ENCODE assay signal across 1 cellular context in genomic region chr7:100621554-100621953, GRCh38.
TF ChIP-seq lines count a peak whose summit lies in the region.

No MANE protein-coding gene starts in this region.

TF ChIP-seq in HepG2, 621 proteins besides CTCF, POLR2A, EP300 and RAD21 (continued from another document and continues in another):
- TF ChIP-seq UBTF (CRISPR knock-in tag; IDR thresholded peaks at IDR 0.05) (0 out of 2 replicates have a peak, but pooled peaks have one; percentile 30), MLX (CRISPR knock-in tag; IDR thresholded peaks at IDR 0.05) (no peak), ZNF710 (CRISPR knock-in tag; IDR thresholded peaks at IDR 0.05; ENCODE audit: borderline replicate concordance) (peak; percentile 23; the same call in 1 of the 2 replicates), HMGXB4 (CRISPR knock-in tag; IDR thresholded peaks at IDR 0.05; ENCODE audit: borderline replicate concordance in 1 of 2, low read depth in 1 of 2) (no peak), ZSCAN9 (CRISPR knock-in tag; IDR thresholded peaks at IDR 0.05; ENCODE audit: borderline replicate concordance) (no peak), BCL6 (CRISPR knock-in tag; IDR thresholded peaks at IDR 0.05) (no peak), MED8 (CRISPR knock-in tag; IDR thresholded peaks at IDR 0.05; ENCODE audit: insufficient replicate concordance) (no peak), ZNF512B (CRISPR knock-in tag; IDR thresholded peaks at IDR 0.05; ENCODE audit: borderline replicate concordance) (no peak), MED1 (CRISPR knock-in tag; IDR thresholded peaks at IDR 0.05) (no peak), SIX4 (CRISPR knock-in tag; IDR thresholded peaks at IDR 0.05) (no peak), DMTF1 (CRISPR knock-in tag; IDR thresholded peaks at IDR 0.05) (no peak), ZNF101 (CRISPR knock-in tag; IDR thresholded peaks at IDR 0.05; ENCODE audit: borderline replicate concordance, low read depth) (no peak), MTF2 (CRISPR knock-in tag; IDR thresholded peaks at IDR 0.05; ENCODE audit: borderline replicate concordance) (no peak), NCOA5 (CRISPR knock-in tag; IDR thresholded peaks at IDR 0.05) (no peak), ESRRA (CRISPR knock-in tag; IDR thresholded peaks at IDR 0.05; ENCODE audit: low read depth) (peak; percentile 82; the same call in 1 of the 2 replicates), NR1H2 (CRISPR knock-in tag; IDR thresholded peaks at IDR 0.05; ENCODE audit: borderline replicate concordance, low read depth) (no peak), ZBTB44 (CRISPR knock-in tag; IDR thresholded peaks at IDR 0.05) (no peak), SP2 (CRISPR knock-in tag; IDR thresholded peaks at IDR 0.05) (no peak), ZNF607 (CRISPR knock-in tag; IDR thresholded peaks at IDR 0.05; ENCODE audit: borderline replicate concordance) (no peak), DPF2 (CRISPR knock-in tag; IDR thresholded peaks at IDR 0.05; ENCODE audit: borderline replicate concordance, low read depth) (no peak), ZNF33A (CRISPR knock-in tag; IDR thresholded peaks at IDR 0.05; ENCODE audit: borderline replicate concordance) (no peak), ZFP90 (CRISPR knock-in tag; IDR thresholded peaks at IDR 0.05; ENCODE audit: borderline replicate concordance) (no peak), ZNF276 (CRISPR knock-in tag; IDR thresholded peaks at IDR 0.05; ENCODE audit: low read depth) (no peak), NR2F6 (IDR thresholded peaks at IDR 0.05) (0 out of 2 replicates have a peak, but pooled peaks have one; percentile 7), NR2F6 (CRISPR knock-in tag; IDR thresholded peaks at IDR 0.05) (peak; percentile 74), ZNF556 (CRISPR knock-in tag; IDR thresholded peaks at IDR 0.05; ENCODE audit: borderline replicate concordance) (no peak), FOXA1 (IDR thresholded peaks at IDR 0.05) (0 out of 2 replicates have a peak, but pooled peaks have one; percentile 27), FOXA1 (CRISPR knock-in tag; IDR thresholded peaks at IDR 0.05) (peak; percentile 75), ZNF251 (CRISPR knock-in tag; IDR thresholded peaks at IDR 0.05) (no peak), TBX2 (CRISPR knock-in tag; IDR thresholded peaks at IDR 0.05; ENCODE audit: borderline replicate concordance) (no peak), NR2F1 (CRISPR knock-in tag; IDR thresholded peaks at IDR 0.05) (peak in 1 of 2 experiments; percentile 66; a peak in 2 of 4 replicates), RXRA (CRISPR knock-in tag; IDR thresholded peaks at IDR 0.05) (peak; percentile 13; the same call in 1 of the 2 replicates), KLF13 (CRISPR knock-in tag; IDR thresholded peaks at IDR 0.05) (no peak), SNAPC5 (CRISPR knock-in tag; IDR thresholded peaks at IDR 0.05; ENCODE audit: borderline replicate concordance) (no peak), XBP1 (CRISPR knock-in tag; IDR thresholded peaks at IDR 0.05) (no peak), SKI (IDR thresholded peaks at IDR 0.05; ENCODE audit: partially characterized antibody) (no peak), SALL2 (CRISPR knock-in tag; IDR thresholded peaks at IDR 0.05) (no peak), ZBTB42 (CRISPR knock-in tag; IDR thresholded peaks at IDR 0.05) (no peak), ZBED4 (CRISPR knock-in tag; IDR thresholded peaks at IDR 0.05; ENCODE audit: borderline replicate concordance) (no peak)
